1 cellular context compared by ENCODE assay signal in the genomic region with DNA sequence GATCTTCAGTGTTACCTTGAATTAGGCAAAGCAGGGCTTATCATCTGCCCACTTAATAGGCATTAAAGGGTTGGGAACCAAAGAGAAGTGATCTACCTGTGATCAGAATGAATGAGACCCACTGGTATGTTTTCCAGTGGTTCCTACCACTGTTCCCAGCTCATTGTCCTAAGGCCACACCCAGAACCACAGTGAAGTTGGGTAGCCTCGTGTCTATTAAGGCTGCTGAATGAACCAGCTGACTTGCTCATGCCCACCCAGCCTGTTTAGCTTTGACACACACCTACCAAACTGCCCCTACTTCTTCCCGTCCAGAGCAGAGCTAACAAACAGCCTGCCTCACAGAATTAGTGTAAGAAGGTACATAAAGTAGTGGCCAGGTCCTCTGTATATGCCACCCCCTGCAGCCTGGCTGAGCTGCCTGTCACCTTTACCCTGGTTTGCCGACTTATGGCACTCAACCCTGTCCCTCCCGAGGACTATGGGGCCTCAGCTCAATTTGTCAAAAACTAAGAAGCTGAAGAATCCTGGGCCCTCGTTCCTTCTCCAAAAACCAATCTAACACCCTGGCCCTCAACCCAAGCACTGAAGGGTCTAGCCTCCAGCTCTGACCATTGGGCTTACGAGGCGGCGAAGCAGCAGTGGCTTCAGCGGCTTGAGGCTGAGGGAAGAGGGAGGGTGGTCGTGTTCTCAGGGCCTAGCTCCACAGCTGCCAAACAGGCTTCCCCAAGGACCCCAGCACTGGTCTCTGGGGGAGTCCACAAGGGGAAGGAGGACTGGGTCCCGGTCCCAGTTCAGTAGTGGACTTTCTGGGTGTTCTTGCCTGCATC.
TF ChIP-seq lines count a peak whose summit lies in the region.

No MANE protein-coding gene starts in this region.

TF ChIP-seq in HCT116, 20 proteins besides CTCF, POLR2A, EP300 and RAD21 (continued from another document):
- TF ChIP-seq EZH2phosphoT487 (IDR thresholded peaks at IDR 0.05; ENCODE audit: borderline replicate concordance) (no peak), ZNF274 (IDR thresholded peaks at IDR 0.05; ENCODE audit: low read depth, low read length) (no peak), CBX3 (IDR thresholded peaks at IDR 0.05; ENCODE audit: low read depth) (no peak)
- TF ChIP-seq, protein P1, sequence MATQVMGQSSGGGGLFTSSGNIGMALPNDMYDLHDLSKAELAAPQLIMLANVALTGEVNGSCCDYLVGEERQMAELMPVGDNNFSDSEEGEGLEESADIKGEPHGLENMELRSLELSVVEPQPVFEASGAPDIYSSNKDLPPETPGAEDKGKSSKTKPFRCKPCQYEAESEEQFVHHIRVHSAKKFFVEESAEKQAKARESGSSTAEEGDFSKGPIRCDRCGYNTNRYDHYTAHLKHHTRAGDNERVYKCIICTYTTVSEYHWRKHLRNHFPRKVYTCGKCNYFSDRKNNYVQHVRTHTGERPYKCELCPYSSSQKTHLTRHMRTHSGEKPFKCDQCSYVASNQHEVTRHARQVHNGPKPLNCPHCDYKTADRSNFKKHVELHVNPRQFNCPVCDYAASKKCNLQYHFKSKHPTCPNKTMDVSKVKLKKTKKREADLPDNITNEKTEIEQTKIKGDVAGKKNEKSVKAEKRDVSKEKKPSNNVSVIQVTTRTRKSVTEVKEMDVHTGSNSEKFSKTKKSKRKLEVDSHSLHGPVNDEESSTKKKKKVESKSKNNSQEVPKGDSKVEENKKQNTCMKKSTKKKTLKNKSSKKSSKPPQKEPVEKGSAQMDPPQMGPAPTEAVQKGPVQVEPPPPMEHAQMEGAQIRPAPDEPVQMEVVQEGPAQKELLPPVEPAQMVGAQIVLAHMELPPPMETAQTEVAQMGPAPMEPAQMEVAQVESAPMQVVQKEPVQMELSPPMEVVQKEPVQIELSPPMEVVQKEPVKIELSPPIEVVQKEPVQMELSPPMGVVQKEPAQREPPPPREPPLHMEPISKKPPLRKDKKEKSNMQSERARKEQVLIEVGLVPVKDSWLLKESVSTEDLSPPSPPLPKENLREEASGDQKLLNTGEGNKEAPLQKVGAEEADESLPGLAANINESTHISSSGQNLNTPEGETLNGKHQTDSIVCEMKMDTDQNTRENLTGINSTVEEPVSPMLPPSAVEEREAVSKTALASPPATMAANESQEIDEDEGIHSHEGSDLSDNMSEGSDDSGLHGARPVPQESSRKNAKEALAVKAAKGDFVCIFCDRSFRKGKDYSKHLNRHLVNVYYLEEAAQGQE (IDR thresholded peaks at IDR 0.05; ENCODE audit: low read depth) = no peak
